Comparison of ENCODE assay signal across 13 cellular contexts in the genomic region with DNA sequence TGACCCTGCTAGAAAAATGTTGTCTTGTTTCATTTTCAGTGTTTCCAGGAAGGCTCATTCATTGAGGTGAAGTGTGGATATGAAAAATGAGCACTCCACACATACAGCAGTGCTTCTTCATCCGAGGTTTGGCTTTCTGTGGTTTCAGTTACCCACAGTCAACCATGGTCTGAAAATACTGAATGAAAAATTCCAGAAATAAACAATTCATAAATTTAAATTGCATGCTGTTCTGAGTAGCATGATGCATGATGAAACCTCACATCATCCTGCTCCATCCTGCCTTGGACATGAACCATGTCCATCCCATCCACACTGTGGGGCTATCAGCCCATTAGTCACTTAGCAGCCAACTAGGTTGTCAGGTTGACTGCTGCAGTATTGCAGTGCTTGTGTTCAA. TPM values are rescaled to one million over a fixed set of nuclear protein-coding genes. Genes with fewer than 3 reads are reported as not detected.
DNase-seq lines count a peak whose midpoint lies in the region; ATAC-seq and TF ChIP-seq lines count a peak whose summit lies in the region.
"Had no signal": no experiment of that assay in that cellular context is flagged by ENCODE, and none has a peak within 500 bp of the region (broad histone marks: within the 10 kb centered on the region; RNA-seq: fewer than 3 reads in every experiment).

No MANE protein-coding gene starts in this region.

- H3K4me2 ChIP-seq in IMR-90 (ENCODE audit: low read depth, low read length), result no peak overlapping the region
- H3K4me2 ChIP-seq in PC-9, result no peak overlapping the region

- H4K8ac ChIP-seq in IMR-90 (ENCODE audit: low read depth in 2 of 2, low read length in 2 of 2), result peak overlapping the region in 1 of 2 experiments; percentile 47; a peak in 1 of 4 replicates

- no peaks in the 10 kb centered on the region for H3K9me2 ChIP-seq in PC-9 (ENCODE audit: insufficient read depth)

- H3K36me3 ChIP-seq in IMR-90 (ENCODE audit: control insufficient read depth, insufficient read depth, low read length) (peaks cover 1% of the 10 kb centered on the region; the same call in 1 of the 2 replicates), vagina (peaks cover 0 to 18% of the 10 kb centered on the region in 2 donors), PC-9 (ENCODE audit: low read depth) (no peaks in the 10 kb centered on the region)

- no peaks in the 10 kb centered on the region for H3K27me3 ChIP-seq in IMR-90 (ENCODE audit: control insufficient read depth, insufficient read depth, low read length)
- no peaks in the 10 kb centered on the region for H3K27me3 ChIP-seq in vagina
- no peaks in the 10 kb centered on the region for H3K27me3 ChIP-seq in PC-9 (ENCODE audit: insufficient read depth, low read depth)

- TF ChIP-seq CTCF in GM12872 (IDR thresholded peaks at IDR 0.05; ENCODE audit: insufficient read depth, low read depth, low read length) (0 out of 3 replicates have a peak, but pooled peaks have one; percentile 10), IMR-90 (conservative IDR thresholded peaks at IDR 0.05; ENCODE audit: low read depth, low read length) (0 out of 2 replicates have a peak, but pooled peaks have one; percentile 26), vagina (IDR thresholded peaks at IDR 0.05) (no peak), PC-9 (conservative IDR thresholded peaks at IDR 0.05) (no peak)

- H3K4ac ChIP-seq in IMR-90 (ENCODE audit: low read depth, low read length), result no peak overlapping the region

- peak overlapping the region; percentile 40 for H2AFZ ChIP-seq in IMR-90 (replicated peaks; ENCODE audit: low read length, poor library complexity)
- H2AFZ ChIP-seq in PC-9, result no peak overlapping the region

- H3K4me1 ChIP-seq in IMR-90 (ENCODE audit: control insufficient read depth, insufficient read depth, low read length) (no peaks in the 10 kb centered on the region), vagina (no peaks in the 10 kb centered on the region), PC-9 (replicated peaks; ENCODE audit: insufficient read depth) (no peaks in the 10 kb centered on the region)

- H3K18ac ChIP-seq in IMR-90 (ENCODE audit: low read depth, low read length), result no peak overlapping the region

- H3K9me1 ChIP-seq in IMR-90 (ENCODE audit: insufficient read depth, low read length), result peaks cover 3% of the 10 kb centered on the region; the same call in 1 of the 2 replicates

- H2BK15ac ChIP-seq in IMR-90 (ENCODE audit: low read depth, low read length), result no peak overlapping the region

- H2BK5ac ChIP-seq in IMR-90 (ENCODE audit: low read depth, low read length, poor library complexity, severe bottlenecking), result no peak overlapping the region

- DNase-seq in IMR-90 (peak; percentile 76), amniotic epithelial cell (ENCODE audit: low read depth) (peak; percentile 85), left lobe of liver (ENCODE audit: low spot score) (no peak), vagina (ENCODE audit: extremely low spot score in 2 of 2) (no peak), PC-9 (no peak), dermis blood vessel endothelial cell (no peak), substantia nigra (lab: John Stamatoyannopoulos, UW) (no peak)
- DNase-seq: activated effector memory CD4-positive, alpha-beta T cell treated with anti-CD3 and anti-CD28 coated beads, Interleukin-2, amount 50 U/mL, for 16 hours; left colon; NCI-H748 treated with DMSO at 0.1 percent for 48 hours; T1000 had no signal

- in situ Hi-C loops in IMR-90 (cut with MboI; ENCODE audit: low sequenced_read_pairs), result loop anchor here (5.0 to 25.0 kb wide), 2 partner anchors 467 to 892 kb away; no protein-coding TSS in a partner anchor

- POLR2A ChIA-PET in IMR-90 (lab: Charles Lee; ENCODE audit: unreplicated experiment), result no interaction called here
- POLR2A ChIA-PET in PC-9 (lab: Charles Lee; ENCODE audit: unreplicated experiment), result no interaction called here

- intact Hi-C loops in IMR-90 (cut with micrococcal nuclease) (no loop called here), vagina (cut with DNase I) (no loop called here), PC-9 (cut with micrococcal nuclease; ENCODE audit: unreplicated experiment) (no loop called here)

- H2AK5ac ChIP-seq in IMR-90 (ENCODE audit: low read depth, low read length), result no peak overlapping the region

- no peak overlapping the region for H3K9ac ChIP-seq in IMR-90 (ENCODE audit: low read depth, low read length)

- H2BK20ac ChIP-seq in IMR-90 (ENCODE audit: low read depth, low read length), result no peak overlapping the region

- no peak overlapping the region for H4K91ac ChIP-seq in IMR-90 (ENCODE audit: insufficient read depth, low read depth, low read length)

- no peak overlapping the region for H3K56ac ChIP-seq in IMR-90 (ENCODE audit: extremely low read depth, insufficient read depth, low read length)

- H3K9me3 ChIP-seq in IMR-90 (ENCODE audit: control insufficient read depth, insufficient read depth, low read length) (no peaks in the 10 kb centered on the region), vagina (no peaks in the 10 kb centered on the region), PC-9 (ENCODE audit: insufficient read depth, low read depth) (no peaks in the 10 kb centered on the region)

- H3K79me1 ChIP-seq in IMR-90 (ENCODE audit: low read depth in 1 of 2, low read length in 2 of 2), result 0 out of 4 replicates have a peak, but pooled peaks cover 0 to 3% of the 10 kb centered on the region in 2 experiments

- BruUV-seq in IMR-90 (replicated peaks; lab: Mats Ljungman, UMichigan), result no TSS peak
- no TSS peak for BruUV-seq in PC-9 (replicated peaks; lab: Mats Ljungman, UMichigan)

- no peaks in the 10 kb centered on the region for H3K79me2 ChIP-seq in PC-9 (ENCODE audit: low read depth)

- dilution Hi-C loops in IMR-90 (cut with HindIII; ENCODE audit: low sequenced_read_pairs, unreplicated experiment), result no loop called here

- H4K5ac ChIP-seq in IMR-90 (ENCODE audit: low read depth, low read length), result no peak overlapping the region

- peak; percentile 46 for TF ChIP-seq RAD21 in IMR-90 (IDR thresholded peaks at IDR 0.05; ENCODE audit: low read length)

- CTCF ChIA-PET in IMR-90 (lab: Yijun Ruan, JAX) (no interaction called here), PC-9 (lab: Charles Lee) (no interaction called here)

- no peak overlapping the region for H3K23ac ChIP-seq in IMR-90 (ENCODE audit: low read depth, low read length)

- H2AK9ac ChIP-seq in IMR-90 (replicated peaks; ENCODE audit: low read depth, low read length, poor library complexity), result no peak overlapping the region

- no peaks in the 10 kb centered on the region for H4K20me1 ChIP-seq in IMR-90 (ENCODE audit: insufficient read depth, low read length)
- H4K20me1 ChIP-seq in PC-9 (ENCODE audit: insufficient read depth), result no peaks in the 10 kb centered on the region

- WGBS in IMR-90 (ENCODE audit: extremely low coverage in 2 of 2, insufficient read length in 1 of 2), 2 experiments, result no CpG with 5 or more reads among the region's 1 CpG

- no peak overlapping the region for H3K4me3 ChIP-seq in IMR-90 (ENCODE audit: insufficient read depth, low read depth, low read length)
- H3K4me3 ChIP-seq in vagina, result no peak overlapping the region
- no peak overlapping the region for H3K4me3 ChIP-seq in PC-9

- ATAC-seq in IMR-90 (ENCODE audit: low read depth), result peak; percentile 77
- ATAC-seq in left lobe of liver, result peak; percentile 32
- ATAC-seq: left colon had no signal

- TF ChIP-seq POLR2A in IMR-90 (IDR thresholded peaks at IDR 0.05; ENCODE audit: low read depth, low read length) (no peak), vagina (IDR thresholded peaks at IDR 0.05) (no peak)

- H3F3A ChIP-seq in PC-9 (ENCODE audit: insufficient read depth, low read depth), result no peaks in the 10 kb centered on the region

- H3K27ac ChIP-seq in IMR-90 (ENCODE audit: insufficient read depth, low read length) (no peak overlapping the region), vagina (no peak overlapping the region), PC-9 (no peak overlapping the region), substantia nigra (ENCODE audit: low read depth, low read length, poor library complexity, severe bottlenecking) (no peak overlapping the region)

- H3K14ac ChIP-seq in IMR-90 (replicated peaks; ENCODE audit: low read depth, low read length), result no peak overlapping the region

- H2BK120ac ChIP-seq in IMR-90 (ENCODE audit: low read depth, low read length), result no peak overlapping the region

TF ChIP-seq in IMR-90, 13 proteins besides CTCF, POLR2A, EP300 and RAD21:
- TF ChIP-seq RCOR1 (IDR thresholded peaks at IDR 0.05; ENCODE audit: insufficient replicate concordance, low read length) (no peak), CEBPB (IDR thresholded peaks at IDR 0.05; ENCODE audit: low read depth, low read length) (peak; percentile 50; the same call in 1 of the 2 replicates), FOS (IDR thresholded peaks at IDR 0.05; ENCODE audit: low read depth, low read length) (no peak)

RNA-seq across cellular contexts. Expression of a gene that starts 10.4 kb away (rescaled TPM):
- total RNA-seq in IMR-90 (2012; rRNA removed) (not detected in 2 replicates), left lobe of liver (0.48 TPM), vagina (not detected), PC-9 (2021) (0.20 and 0.33 TPM in 2 replicates), dermis blood vessel endothelial cell (0.09 TPM in 1 of 2 replicates, not detected in the other)
- polyA plus RNA-seq in IMR-90 (2012; rRNA removed), result 0.07 TPM in 1 of 2 replicates, not detected in the other
- 0.02 TPM in 1 of 2 replicates, not detected in the other for polyA plus RNA-seq in IMR-90 (2012; cell fraction: cytosol; rRNA removed)
- 0.06 and 0.09 TPM in 2 replicates for polyA plus RNA-seq in IMR-90 (2012; cell fraction: nucleus; rRNA removed; ENCODE audit: low replicate concordance)
- polyA plus RNA-seq: IgD-negative memory B cell had no signal

RNA-seq across cellular contexts. Expression of a gene that starts 13.0 kb away (rescaled TPM):
- total RNA-seq in IMR-90 (2012; rRNA removed) (10.0 and 12.9 TPM in 2 replicates), left lobe of liver (58.0 TPM), vagina (4.9 TPM), PC-9 (2021) (31.1 and 31.2 TPM in 2 replicates), dermis blood vessel endothelial cell (18.9 and 21.7 TPM in 2 replicates)
- polyA plus RNA-seq in IMR-90 (2012; rRNA removed), result 7.3 and 8.2 TPM in 2 replicates
- polyA plus RNA-seq in IMR-90 (2012; cell fraction: cytosol; rRNA removed), result 4.1 and 4.5 TPM in 2 replicates
- polyA plus RNA-seq in IMR-90 (2012; cell fraction: nucleus; rRNA removed; ENCODE audit: low replicate concordance), result 2.1 and 3.5 TPM in 2 replicates

RNA-seq across cellular contexts. Expression of a gene that starts 48.2 kb away (rescaled TPM):
- total RNA-seq in IMR-90 (2012; rRNA removed) (0.28 and 1.4 TPM in 2 replicates), left lobe of liver (1.9 TPM), vagina (7.1 TPM), PC-9 (2021) (8.3 and 9.4 TPM in 2 replicates), dermis blood vessel endothelial cell (under 0.01 and 0.51 TPM in 2 replicates)
- polyA plus RNA-seq in IMR-90 (2012; rRNA removed), result 0.76 and 1.0 TPM in 2 replicates
- 0.05 and 0.35 TPM in 2 replicates for polyA plus RNA-seq in IMR-90 (2012; cell fraction: cytosol; rRNA removed)
- polyA plus RNA-seq in IMR-90 (2012; cell fraction: nucleus; rRNA removed; ENCODE audit: low replicate concordance), result 1.6 and 7.9 TPM in 2 replicates

RNA-seq across cellular contexts. Expression of a gene that starts 58.7 kb away (rescaled TPM):
- total RNA-seq in IMR-90 (2012; rRNA removed) (not detected in 2 replicates), left lobe of liver (not detected), vagina (not detected), PC-9 (2021) (not detected in 2 replicates), dermis blood vessel endothelial cell (not detected in 2 replicates)
- not detected in 2 replicates for polyA plus RNA-seq in IMR-90 (2012; rRNA removed)
- polyA plus RNA-seq in IMR-90 (2012; cell fraction: cytosol; rRNA removed), result not detected in 2 replicates
- not detected in 2 replicates for polyA plus RNA-seq in IMR-90 (2012; cell fraction: nucleus; rRNA removed; ENCODE audit: low replicate concordance)
- total RNA-seq: left colon had no signal
- polyA plus RNA-seq: IgD-negative memory B cell had no signal

Comparison
In these comparisons a context has a peak if more than half of its experiments do, and no peak if none do; other contexts are left out.
1. CTCF ChIP-seq: peak in GM12872 (single experiment) and IMR-90 (single experiment); none in vagina (0 of 3) and PC-9 (single experiment).
2. DNase-seq: peak in IMR-90 (single experiment) and amniotic epithelial cell (single experiment); none in left lobe of liver (single experiment), vagina (0 of 2), PC-9 (0 of 2), dermis blood vessel endothelial cell (single experiment) and substantia nigra (0 of 49).